In genomic region chr16:78436846-78437245, GRCh38 we compare ENCODE assay signal across 5 cellular contexts.
"Had no signal": no experiment of that assay in that cellular context is flagged by ENCODE, and none has a peak within 500 bp of the region (broad histone marks: within the 10 kb centered on the region; RNA-seq: fewer than 3 reads in every experiment).

No MANE protein-coding gene starts in this region.

- H3K27ac ChIP-seq: HL-60, KMS-11 had no signal

- DNase-seq: H9, HCEC 1CT had no signal

- H3K4me3 ChIP-seq: GM23338 had no signal
